In genomic region chr3:69082805-69083204, GRCh38 we compare ENCODE assay signal across 8 cellular contexts. TPM values are rescaled to one million over a fixed set of nuclear protein-coding genes. Genes with fewer than 3 reads are reported as not detected.
DNase-seq lines count a peak whose midpoint lies in the region; TF ChIP-seq lines count a peak whose summit lies in the region.

No MANE protein-coding gene starts in this region.

- TF ChIP-seq CTCF in GM13977 (IDR thresholded peaks at IDR 0.05; ENCODE audit: extremely low read depth, insufficient read depth, missing control alignments): no peak
- TF ChIP-seq CTCF in fibroblast of villous mesenchyme (IDR thresholded peaks at IDR 0.05; ENCODE audit: insufficient read depth, low read depth, low read length): no peak

- in situ Hi-C loops in GM13977 (cut with MboI; ENCODE audit: low pct_unique_long_range_greater_than_20kb, low sequenced_read_pairs, unreplicated experiment): no loop called here

- POLR2A ChIA-PET in HEK293T (lab: Yijun Ruan, JAX): no interaction called here

- no peak overlapping the region for H3K4me3 ChIP-seq in fibroblast of villous mesenchyme (ENCODE audit: low read depth, low read length)

- peak; percentile 58 for DNase-seq in GM13977 (ENCODE audit: low spot score)
- DNase-seq in HEK293T (ENCODE audit: extremely low spot score): no peak
- peak; percentile 65 for DNase-seq in NCI-H226
- DNase-seq in activated CD8-positive, alpha-beta memory T cell treated with anti-CD3 and anti-CD28 coated beads, Interleukin-2, amount 50 U/mL, for 24 hours (ENCODE audit: extremely low read depth): peak; percentile 65
- peak; percentile 85 for DNase-seq in fibroblast of villous mesenchyme (ENCODE audit: low read depth)
- DNase-seq in stimulated activated CD4-positive, alpha-beta T cell treated with anti-CD3 and anti-CD28 coated beads, Interleukin-2, amount 100 ng/mL, for 4 hours (ENCODE audit: low read depth): peak; percentile 67
- DNase-seq in inferior parietal cortex (ENCODE audit: extremely low spot score): no peak
- no peak for DNase-seq in NCI-H187 (lab: John Stamatoyannopoulos, UW)

- CTCF ChIA-PET in HEK293T (lab: Yijun Ruan, JAX): no interaction called here

TF ChIP-seq in HEK293T, 16 proteins besides CTCF, POLR2A, EP300 and RAD21:
- TF ChIP-seq ZNF384 (IDR thresholded peaks at IDR 0.05): no peak
- TF ChIP-seq ELF4 (IDR thresholded peaks at IDR 0.05): no peak
- TF ChIP-seq PKNOX1 (IDR thresholded peaks at IDR 0.05): peak; percentile 78
- no peak for TF ChIP-seq FOXA1 (IDR thresholded peaks at IDR 0.05)
- no peak for TF ChIP-seq HDGF (IDR thresholded peaks at IDR 0.05; ENCODE audit: borderline replicate concordance)
- TF ChIP-seq NFRKB (IDR thresholded peaks at IDR 0.05): no peak
- TF ChIP-seq TARDBP (IDR thresholded peaks at IDR 0.05): no peak
- TF ChIP-seq SP1 (IDR thresholded peaks at IDR 0.05): no peak
- TF ChIP-seq L3MBTL2 (conservative IDR thresholded peaks at IDR 0.05): no peak
- TF ChIP-seq LEF1 (IDR thresholded peaks at IDR 0.05; ENCODE audit: borderline replicate concordance): no peak
- peak; percentile 33; the same call in 1 of the 2 replicates for TF ChIP-seq CTBP1 (IDR thresholded peaks at IDR 0.05; ENCODE audit: borderline replicate concordance)
- no peak for TF ChIP-seq FOXM1 (IDR thresholded peaks at IDR 0.05; ENCODE audit: borderline replicate concordance)
- TF ChIP-seq ARNT (IDR thresholded peaks at IDR 0.05): no peak
- no peak for TF ChIP-seq FOXK2 (IDR thresholded peaks at IDR 0.05)
- no peak for TF ChIP-seq BHLHE40 (IDR thresholded peaks at IDR 0.05; ENCODE audit: borderline replicate concordance)

RNA-seq across cellular contexts. Expression of gene ARL6IP5, which starts 1.9 kb away (rescaled TPM):
- 53.1 and 89.4 TPM in 2 replicates for total RNA-seq in fibroblast of villous mesenchyme

RNA-seq across cellular contexts. Expression of gene UBA3, which starts 2.6 kb away (rescaled TPM):
- 82.1 and 92.0 TPM in 2 replicates for total RNA-seq in fibroblast of villous mesenchyme

RNA-seq across cellular contexts. Expression of gene TMF1, which starts 30.7 kb away (rescaled TPM):
- total RNA-seq in fibroblast of villous mesenchyme: 45.1 and 49.2 TPM in 2 replicates

RNA-seq across cellular contexts. Expression of gene LMOD3, which starts 39.6 kb away (rescaled TPM):
- total RNA-seq in fibroblast of villous mesenchyme: not detected in 2 replicates

Comparison
In these comparisons a context has a peak if more than half of its experiments do, and no peak if none do; other contexts are left out.
1. DNase-seq: peak in GM13977 (single experiment), NCI-H226 (single experiment), activated CD8-positive, alpha-beta memory T cell treated with anti-CD3 and anti-CD28 coated beads, Interleukin-2, amount 50 U/mL, for 24 hours (single experiment), fibroblast of villous mesenchyme (single experiment) and stimulated activated CD4-positive, alpha-beta T cell treated with anti-CD3 and anti-CD28 coated beads, Interleukin-2, amount 100 ng/mL, for 4 hours (single experiment); none in HEK293T (single experiment), inferior parietal cortex (single experiment) and NCI-H187 (0 of 2).